Comparison of ENCODE assay signal across 16 cellular contexts in genomic region chr3:25463850-25464418, GRCh38. TPM values are rescaled to one million over a fixed set of nuclear protein-coding genes. Genes with fewer than 3 reads are reported as not detected.
DNase-seq lines count a peak whose midpoint lies in the region; ATAC-seq and TF ChIP-seq lines count a peak whose summit lies in the region.
"Had no signal": no experiment of that assay in that cellular context is flagged by ENCODE, and none has a peak within 500 bp of the region (broad histone marks: within the 10 kb centered on the region; RNA-seq: fewer than 3 reads in every experiment).

No MANE protein-coding gene starts in this region.

- no peak overlapping the region for H3K9ac ChIP-seq in smooth muscle cell (ENCODE audit: low read depth)
- H3K9ac ChIP-seq: BLaER1, GM23248 had no signal

- 73 to 82% (median 74%) methylated on average over 3 of the region's 3 CpGs for WGBS in heart left ventricle, 4 donors
- WGBS in smooth muscle cell (ENCODE audit: low lambda C conversion rate), result 81% methylated on average over 3 of the region's 3 CpGs

- peak overlapping the region; percentile 2 for H3K27ac ChIP-seq in left ventricle myocardium inferior (replicated peaks)
- H3K27ac ChIP-seq in heart left ventricle, result peak overlapping the region in 1 of 12 donors; percentile 11
- H3K27ac ChIP-seq in smooth muscle cell (ENCODE audit: low read depth), result peak overlapping the region; percentile 35
- H3K27ac ChIP-seq in caudate nucleus (ENCODE audit: low read depth, low read length), result no peak overlapping the region
- H3K27ac ChIP-seq: 22Rv1, BLaER1, GM23248 had no signal

- TF ChIP-seq CTCF in left ventricle myocardium inferior (IDR thresholded peaks at IDR 0.05; ENCODE audit: borderline replicate concordance), result no peak
- TF ChIP-seq CTCF in heart left ventricle (IDR thresholded peaks at IDR 0.05), result no peak
- no peak for TF ChIP-seq CTCF in smooth muscle cell (IDR thresholded peaks at IDR 0.05; ENCODE audit: borderline replicate concordance, insufficient read depth, poor library complexity, severe bottlenecking)

- no peak for TF ChIP-seq POLR2A in heart left ventricle (IDR thresholded peaks at IDR 0.05)

- no peaks in the 10 kb centered on the region for H3K27me3 ChIP-seq in left ventricle myocardium inferior (ENCODE audit: low read depth)
- no peaks in the 10 kb centered on the region for H3K27me3 ChIP-seq in heart left ventricle
- H3K27me3 ChIP-seq in smooth muscle cell (ENCODE audit: low read depth), result no peaks in the 10 kb centered on the region
- H3K27me3 ChIP-seq: BLaER1 had no signal

- peaks cover 45% of the 10 kb centered on the region for H3K79me2 ChIP-seq in smooth muscle cell (ENCODE audit: low read depth)

- H3K4me3 ChIP-seq in left ventricle myocardium inferior (no peak overlapping the region), heart left ventricle (no peak overlapping the region), smooth muscle cell (no peak overlapping the region)
- H3K4me3 ChIP-seq: BLaER1, GM23248 had no signal

- intact Hi-C loops in left ventricle myocardium inferior (cut with micrococcal nuclease), result no loop called here
- intact Hi-C loops in heart left ventricle (cut with DNase I), result no loop called here

- H3K9me3 ChIP-seq in left ventricle myocardium inferior (replicated peaks) (no peaks in the 10 kb centered on the region), heart left ventricle (no peaks in the 10 kb centered on the region), smooth muscle cell (replicated peaks; ENCODE audit: low read depth) (no peaks in the 10 kb centered on the region)
- H3K9me3 ChIP-seq: BLaER1, Caco-2 had no signal

- H3F3A ChIP-seq in smooth muscle cell (ENCODE audit: low read depth), result peaks cover 6% of the 10 kb centered on the region

- ATAC-seq in heart left ventricle, result no peak
- ATAC-seq in left lobe of liver, result peak; percentile 66
- ATAC-seq in HG03175 (IDR thresholded peaks at IDR 0.05; ENCODE audit: unreplicated experiment), result no peak

- H3K4me1 ChIP-seq in left ventricle myocardium inferior (peaks cover 72% of the 10 kb centered on the region), heart left ventricle (peaks cover 0 to 47% (median 10%) of the 10 kb centered on the region in 12 donors), smooth muscle cell (ENCODE audit: low read depth) (peaks cover 5% of the 10 kb centered on the region)
- H3K4me1 ChIP-seq: Caco-2 had no signal

- no peak overlapping the region for H2AFZ ChIP-seq in smooth muscle cell (ENCODE audit: low read depth)
- H2AFZ ChIP-seq: GM23248 had no signal

- H3K36me3 ChIP-seq in left ventricle myocardium inferior, result peaks cover 17% of the 10 kb centered on the region
- peaks cover 0 to 16% (median 0%) of the 10 kb centered on the region in 9 donors for H3K36me3 ChIP-seq in heart left ventricle
- H3K36me3 ChIP-seq in smooth muscle cell (ENCODE audit: low read depth), result no peaks in the 10 kb centered on the region
- H3K36me3 ChIP-seq: BLaER1 had no signal

- no peaks in the 10 kb centered on the region for H4K20me1 ChIP-seq in smooth muscle cell (ENCODE audit: low read depth)
- H4K20me1 ChIP-seq: BLaER1 had no signal

- H3K4me2 ChIP-seq in smooth muscle cell, result no peak overlapping the region
- H3K4me2 ChIP-seq: BLaER1 had no signal

- DNase-seq in left ventricle myocardium inferior (no peak), heart left ventricle (no peak), fibroblast of gingiva (ENCODE audit: low read depth) (peak; percentile 48), left lobe of liver (ENCODE audit: low spot score) (no peak), smooth muscle cell (lab: John Stamatoyannopoulos, UW; ENCODE audit: unreplicated experiment) (no peak), caudate nucleus (lab: John Stamatoyannopoulos, UW) (no peak)
- no peak for DNase-seq in stimulated activated CD4-positive, alpha-beta T cell treated with anti-CD3 and anti-CD28 coated beads, Interleukin-12 subunit alpha, Interleukin-12 subunit beta, amount 100 ng/mL, for 4 hours
- DNase-seq: AML-193; Caco-2; CD8-positive, alpha-beta memory T cell; DND-41; GDM1; GM23248 had no signal

RNA-seq across cellular contexts. Expression of gene RARB, which starts 35.9 kb away (rescaled TPM):
- total RNA-seq in left ventricle myocardium inferior (15.6 TPM), heart left ventricle (10 to 100 TPM; 11.3 to 21.0 (median 17.3) TPM), left lobe of liver (2.2 TPM), smooth muscle cell (106 and 129 TPM in 2 replicates)
- polyA plus RNA-seq in heart left ventricle (1 to 10 TPM; 4.3 to 6.9 TPM), smooth muscle cell (62.8 and 88.1 TPM in 2 replicates)
- total RNA-seq: CD8-positive, alpha-beta memory T cell; GM23248 had no signal
- polyA plus RNA-seq: CD8-positive, alpha-beta memory T cell had no signal
